14 cellular contexts compared by ENCODE assay signal in genomic region chr2:11450791-11451190, GRCh38.
"Had no signal": no experiment of that assay in that cellular context is flagged by ENCODE, and none has a peak within 500 bp of the region (broad histone marks: within the 10 kb centered on the region; RNA-seq: fewer than 3 reads in every experiment).

No MANE protein-coding gene starts in this region.

- ATAC-seq: foreskin keratinocyte, gastroesophageal sphincter, heart left ventricle, left cardiac atrium, left lung, left ventricle myocardium superior, lower lobe of right lung, mucosa of descending colon had no signal

- DNase-seq: dermis blood vessel endothelial cell; dorsolateral prefrontal cortex; effector CD4-positive, alpha-beta T cell; effector memory CD4-positive, alpha-beta T cell; foreskin keratinocyte; heart left ventricle; left cardiac atrium; left lung; left ventricle myocardium superior; lower lobe of right lung; mesenchymal stem cell; mucosa of descending colon had no signal

- H3K4me1 Mint-ChIP-seq: mesothelial cell of epicardium had no signal

- H3K4me3 Mint-ChIP-seq: mesothelial cell of epicardium had no signal

- H3K9me3 Mint-ChIP-seq: mesothelial cell of epicardium had no signal

- H3K27ac Mint-ChIP-seq: mesothelial cell of epicardium had no signal
